1 cellular context compared by ENCODE assay signal in genomic region chr1:16612332-16613172, GRCh38.
TF ChIP-seq lines count a peak whose summit lies in the region.

No MANE protein-coding gene starts in this region.

TF ChIP-seq in GM12878, 131 proteins besides CTCF, POLR2A, EP300 and RAD21:
- TF ChIP-seq SUZ12 (IDR thresholded peaks at IDR 0.05; ENCODE audit: unreplicated experiment) (peak; percentile 61), KDM1A (IDR thresholded peaks at IDR 0.05; ENCODE audit: borderline replicate concordance) (no peak), EZH2 (IDR thresholded peaks at IDR 0.05; ENCODE audit: borderline replicate concordance, control insufficient read depth, low read depth, low read length) (peak; percentile 93; the same call in 1 of the 2 replicates), ZBTB33 (IDR thresholded peaks at IDR 0.05) (0 out of 2 replicates have a peak, but pooled peaks have one; percentile 5), TBL1XR1 (IDR thresholded peaks at IDR 0.05; ENCODE audit: low read depth, low read length) (no peak), CUX1 (IDR thresholded peaks at IDR 0.05; ENCODE audit: insufficient replicate concordance, low read depth, low read length) (no peak), RFX5 (IDR thresholded peaks at IDR 0.05; ENCODE audit: low read depth, low read length) (no peak; the same call in 1 of the 2 replicates), SMAD1 (IDR thresholded peaks at IDR 0.05; ENCODE audit: low read depth, partially characterized antibody) (no peak), BCL11A (IDR thresholded peaks at IDR 0.05; ENCODE audit: low read depth, low read length) (no peak), POLR2AphosphoS2 (IDR thresholded peaks at IDR 0.05; ENCODE audit: low read depth, low read length) (no peak), NR2C2 (IDR thresholded peaks at IDR 0.05; ENCODE audit: borderline replicate concordance, control insufficient read depth, insufficient read length, low read depth) (no peak), RBBP5 (conservative IDR thresholded peaks at IDR 0.05) (no peak), NBN (IDR thresholded peaks at IDR 0.05) (no peak), PML (IDR thresholded peaks at IDR 0.05; ENCODE audit: low read length) (no peak), ATF3 (IDR thresholded peaks at IDR 0.05; ENCODE audit: borderline replicate concordance, extremely low read depth, low read depth, low read length) (no peak), SPI1 (IDR thresholded peaks at IDR 0.05; ENCODE audit: borderline replicate concordance, insufficient read depth, low read depth, low read length) (no peak), ZNF622 (IDR thresholded peaks at IDR 0.05) (no peak), LARP7 (IDR thresholded peaks at IDR 0.05) (no peak)
- TF ChIP-seq, protein P1, sequence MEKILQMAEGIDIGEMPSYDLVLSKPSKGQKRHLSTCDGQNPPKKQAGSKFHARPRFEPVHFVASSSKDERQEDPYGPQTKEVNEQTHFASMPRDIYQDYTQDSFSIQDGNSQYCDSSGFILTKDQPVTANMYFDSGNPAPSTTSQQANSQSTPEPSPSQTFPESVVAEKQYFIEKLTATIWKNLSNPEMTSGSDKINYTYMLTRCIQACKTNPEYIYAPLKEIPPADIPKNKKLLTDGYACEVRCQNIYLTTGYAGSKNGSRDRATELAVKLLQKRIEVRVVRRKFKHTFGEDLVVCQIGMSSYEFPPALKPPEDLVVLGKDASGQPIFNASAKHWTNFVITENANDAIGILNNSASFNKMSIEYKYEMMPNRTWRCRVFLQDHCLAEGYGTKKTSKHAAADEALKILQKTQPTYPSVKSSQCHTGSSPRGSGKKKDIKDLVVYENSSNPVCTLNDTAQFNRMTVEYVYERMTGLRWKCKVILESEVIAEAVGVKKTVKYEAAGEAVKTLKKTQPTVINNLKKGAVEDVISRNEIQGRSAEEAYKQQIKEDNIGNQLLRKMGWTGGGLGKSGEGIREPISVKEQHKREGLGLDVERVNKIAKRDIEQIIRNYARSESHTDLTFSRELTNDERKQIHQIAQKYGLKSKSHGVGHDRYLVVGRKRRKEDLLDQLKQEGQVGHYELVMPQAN (conservative IDR thresholded peaks at IDR 0.05) = no peak
- TF ChIP-seq, protein P2, sequence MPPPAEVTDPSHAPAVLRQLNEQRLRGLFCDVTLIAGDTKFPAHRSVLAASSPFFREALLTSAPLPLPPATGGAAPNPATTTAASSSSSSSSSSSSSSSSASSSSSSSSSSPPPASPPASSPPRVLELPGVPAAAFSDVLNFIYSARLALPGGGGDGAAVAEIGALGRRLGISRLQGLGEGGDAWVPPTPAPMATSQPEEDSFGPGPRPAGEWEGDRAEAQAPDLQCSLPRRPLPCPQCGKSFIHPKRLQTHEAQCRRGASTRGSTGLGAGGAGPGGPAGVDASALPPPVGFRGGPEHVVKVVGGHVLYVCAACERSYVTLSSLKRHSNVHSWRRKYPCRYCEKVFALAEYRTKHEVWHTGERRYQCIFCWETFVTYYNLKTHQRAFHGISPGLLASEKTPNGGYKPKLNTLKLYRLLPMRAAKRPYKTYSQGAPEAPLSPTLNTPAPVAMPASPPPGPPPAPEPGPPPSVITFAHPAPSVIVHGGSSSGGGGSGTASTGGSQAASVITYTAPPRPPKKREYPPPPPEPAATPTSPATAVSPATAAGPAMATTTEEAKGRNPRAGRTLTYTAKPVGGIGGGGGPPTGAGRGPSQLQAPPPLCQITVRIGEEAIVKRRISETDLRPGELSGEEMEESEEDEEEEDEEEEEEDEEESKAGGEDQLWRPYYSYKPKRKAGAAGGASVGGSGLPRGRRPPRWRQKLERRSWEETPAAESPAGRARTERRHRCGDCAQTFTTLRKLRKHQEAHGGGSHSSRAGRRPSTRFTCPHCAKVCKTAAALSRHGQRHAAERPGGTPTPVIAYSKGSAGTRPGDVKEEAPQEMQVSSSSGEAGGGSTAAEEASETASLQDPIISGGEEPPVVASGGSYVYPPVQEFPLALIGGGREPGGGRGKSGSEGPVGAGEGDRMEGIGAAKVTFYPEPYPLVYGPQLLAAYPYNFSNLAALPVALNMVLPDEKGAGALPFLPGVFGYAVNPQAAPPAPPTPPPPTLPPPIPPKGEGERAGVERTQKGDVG (CRISPR knock-in tag; IDR thresholded peaks at IDR 0.05) = no peak
- TF ChIP-seq, protein P3, sequence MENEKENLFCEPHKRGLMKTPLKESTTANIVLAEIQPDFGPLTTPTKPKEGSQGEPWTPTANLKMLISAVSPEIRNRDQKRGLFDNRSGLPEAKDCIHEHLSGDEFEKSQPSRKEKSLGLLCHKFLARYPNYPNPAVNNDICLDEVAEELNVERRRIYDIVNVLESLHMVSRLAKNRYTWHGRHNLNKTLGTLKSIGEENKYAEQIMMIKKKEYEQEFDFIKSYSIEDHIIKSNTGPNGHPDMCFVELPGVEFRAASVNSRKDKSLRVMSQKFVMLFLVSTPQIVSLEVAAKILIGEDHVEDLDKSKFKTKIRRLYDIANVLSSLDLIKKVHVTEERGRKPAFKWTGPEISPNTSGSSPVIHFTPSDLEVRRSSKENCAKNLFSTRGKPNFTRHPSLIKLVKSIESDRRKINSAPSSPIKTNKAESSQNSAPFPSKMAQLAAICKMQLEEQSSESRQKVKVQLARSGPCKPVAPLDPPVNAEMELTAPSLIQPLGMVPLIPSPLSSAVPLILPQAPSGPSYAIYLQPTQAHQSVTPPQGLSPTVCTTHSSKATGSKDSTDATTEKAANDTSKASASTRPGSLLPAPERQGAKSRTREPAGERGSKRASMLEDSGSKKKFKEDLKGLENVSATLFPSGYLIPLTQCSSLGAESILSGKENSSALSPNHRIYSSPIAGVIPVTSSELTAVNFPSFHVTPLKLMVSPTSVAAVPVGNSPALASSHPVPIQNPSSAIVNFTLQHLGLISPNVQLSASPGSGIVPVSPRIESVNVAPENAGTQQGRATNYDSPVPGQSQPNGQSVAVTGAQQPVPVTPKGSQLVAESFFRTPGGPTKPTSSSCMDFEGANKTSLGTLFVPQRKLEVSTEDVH (IDR thresholded peaks at IDR 0.05; ENCODE audit: low read depth, partially characterized antibody) = no peak
- TF ChIP-seq, protein P4, sequence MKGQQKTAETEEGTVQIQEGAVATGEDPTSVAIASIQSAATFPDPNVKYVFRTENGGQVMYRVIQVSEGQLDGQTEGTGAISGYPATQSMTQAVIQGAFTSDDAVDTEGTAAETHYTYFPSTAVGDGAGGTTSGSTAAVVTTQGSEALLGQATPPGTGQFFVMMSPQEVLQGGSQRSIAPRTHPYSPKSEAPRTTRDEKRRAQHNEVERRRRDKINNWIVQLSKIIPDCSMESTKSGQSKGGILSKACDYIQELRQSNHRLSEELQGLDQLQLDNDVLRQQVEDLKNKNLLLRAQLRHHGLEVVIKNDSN (IDR thresholded peaks at IDR 0.05; ENCODE audit: borderline replicate concordance, extremely low read length, insufficient read depth, low read depth, low read length) = no peak
